24 cellular contexts compared by ENCODE assay signal in the genomic region with DNA sequence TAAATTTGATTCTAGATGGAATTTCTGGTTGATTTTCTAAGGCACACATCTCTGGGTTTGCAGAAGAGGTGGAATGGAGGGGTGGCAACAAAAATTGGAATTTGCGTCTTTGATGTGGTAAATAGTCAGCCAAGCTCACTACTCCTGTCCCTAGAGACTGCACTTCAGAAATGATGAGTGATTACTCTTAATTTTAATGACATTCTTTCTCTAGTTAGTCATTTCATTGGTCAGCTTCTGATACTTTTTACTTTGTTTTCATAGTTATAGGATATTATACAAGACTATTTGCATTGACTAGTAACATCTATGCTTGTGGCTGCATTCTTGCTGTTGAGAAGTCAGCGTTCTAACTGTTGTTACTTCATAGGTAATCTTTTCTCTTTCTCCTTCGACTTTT.
DNase-seq lines count a peak whose midpoint lies in the region; ATAC-seq, FAIRE-seq and TF ChIP-seq lines count a peak whose summit lies in the region.
"Had no signal": no experiment of that assay in that cellular context is flagged by ENCODE, and none has a peak within 500 bp of the region (broad histone marks: within the 10 kb centered on the region; RNA-seq: fewer than 3 reads in every experiment).

No MANE protein-coding gene starts in this region.

- POLR2A ChIA-PET in PC-3 (lab: Charles Lee; ENCODE audit: unreplicated experiment), result no interaction called here

- no peak overlapping the region for H2AFZ ChIP-seq in PC-3 (ENCODE audit: low read length)
- H2AFZ ChIP-seq: PC-9 had no signal

- no peaks in the 10 kb centered on the region for H3K79me2 ChIP-seq in PC-3 (ENCODE audit: low read length)

- H3K9ac ChIP-seq in PC-3 (ENCODE audit: low read length), result no peak overlapping the region

- no peaks in the 10 kb centered on the region for H3K9me3 ChIP-seq in PC-3 (ENCODE audit: low read length)
- no peaks in the 10 kb centered on the region for H3K9me3 ChIP-seq in Peyer's patch
- H3K9me3 ChIP-seq in testis, result no peaks in the 10 kb centered on the region
- H3K9me3 ChIP-seq: tibial artery had no signal

- intact Hi-C loops in PC-3 (cut with micrococcal nuclease) (loop anchor here (1.0 kb wide), 1 partner anchor 15 kb away; no protein-coding TSS in a partner anchor), testis (cut with DNase I; ENCODE audit: low total_unique reads) (no loop called here)

- H3K9me2 ChIP-seq in PC-3 (replicated peaks; ENCODE audit: low read length), result no peaks in the 10 kb centered on the region

- H3K36me3 ChIP-seq in PC-3 (ENCODE audit: low read depth, low read length) (no peaks in the 10 kb centered on the region), bronchial epithelial cell (ENCODE audit: control insufficient read depth, insufficient read depth, low read length) (no peaks in the 10 kb centered on the region), Peyer's patch (no peaks in the 10 kb centered on the region), testis (ENCODE audit: low read depth, missing control alignments) (no peaks in the 10 kb centered on the region)
- H3K36me3 ChIP-seq: tibial artery had no signal

- no peaks in the 10 kb centered on the region for H3K27me3 ChIP-seq in PC-3 (ENCODE audit: low read length)
- no peaks in the 10 kb centered on the region for H3K27me3 ChIP-seq in bronchial epithelial cell (ENCODE audit: control insufficient read depth, insufficient read depth, low read length)
- no peaks in the 10 kb centered on the region for H3K27me3 ChIP-seq in Peyer's patch
- H3K27me3 ChIP-seq in testis, result no peaks in the 10 kb centered on the region
- H3K27me3 ChIP-seq: tibial artery had no signal

- TF ChIP-seq POLR2A in Peyer's patch (IDR thresholded peaks at IDR 0.05), result no peak
- no peak for TF ChIP-seq POLR2A in testis (IDR thresholded peaks at IDR 0.05)

- 0 out of 2 replicates have a peak overlapping the region, but pooled peaks have one; percentile 29 for H3K4me2 ChIP-seq in PC-3 (ENCODE audit: low read length)
- H3K4me2 ChIP-seq: PC-9 had no signal

- no peaks in the 10 kb centered on the region for H4K20me1 ChIP-seq in PC-3 (ENCODE audit: low read length)

- BruUV-seq in PC-3 (replicated peaks; lab: Mats Ljungman, UMichigan), result no TSS peak

- DNase-seq in Daoy (ENCODE audit: low read depth) (peak; percentile 68), PC-3 (peak; percentile 71), bronchial epithelial cell (ENCODE audit: low read depth) (peak; percentile 28), renal cortical epithelial cell (ENCODE audit: low read depth) (peak; percentile 34), Peyer's patch (no peak), AG08396 (ENCODE audit: low spot score) (no peak), testis (no peak)
- DNase-seq: activated CD8-positive, alpha-beta T cell treated with anti-CD3 and anti-CD28 coated beads for 36 hours; activated naive CD4-positive, alpha-beta T cell; activated T-cell treated with anti-CD3 and anti-CD28 coated beads, Interleukin-2, amount 50 U/mL, for 1 hour; DMS79; effector CD8-positive, alpha-beta T cell; glutamatergic neuron; NCI-H1694; NCI-H226; nephron progenitor cell; PC-9; posterior cingulate gyrus; stimulated activated CD4-positive, alpha-beta T cell treated with anti-CD3 and anti-CD28 coated beads, Interleukin-2, amount 100 ng/mL, for 24 hours; stimulated activated naive CD4-positive, alpha-beta T cell; tibial artery had no signal

- CTCF ChIA-PET in PC-3 (lab: Charles Lee), result no interaction called here

- no peak for TF ChIP-seq CTCF in PC-3 (conservative IDR thresholded peaks at IDR 0.05; ENCODE audit: low read depth, low read length)
- TF ChIP-seq CTCF in bronchial epithelial cell (IDR thresholded peaks at IDR 0.05; ENCODE audit: insufficient read depth, low read length, severe bottlenecking), result no peak
- no peak for TF ChIP-seq CTCF in Peyer's patch (IDR thresholded peaks at IDR 0.05)
- TF ChIP-seq CTCF in testis (IDR thresholded peaks at IDR 0.05), result no peak

- H3F3A ChIP-seq in PC-3 (ENCODE audit: low read length, unreplicated experiment), result no peaks in the 10 kb centered on the region

- H3K4me3 ChIP-seq in PC-3 (ENCODE audit: low read length) (no peak overlapping the region), bronchial epithelial cell (ENCODE audit: low read depth, low read length) (no peak overlapping the region), Peyer's patch (no peak overlapping the region), testis (no peak overlapping the region)
- H3K4me3 ChIP-seq: PC-9, tibial artery had no signal

- ATAC-seq in PC-3 (peak; percentile 95), HG03159 (IDR thresholded peaks at IDR 0.05; ENCODE audit: unreplicated experiment) (no peak)
- ATAC-seq: activated CD8-positive, alpha-beta T cell treated with anti-CD3 and anti-CD28 coated beads for 36 hours; esophagus mucosa; HCT116 had no signal

- no peak for FAIRE-seq in bronchial epithelial cell (lab: Jason Lieb, UNC)

- H3K4me1 ChIP-seq in PC-3 (ENCODE audit: insufficient read depth, low read length), result peaks cover 8% of the 10 kb centered on the region; the same call in 1 of the 2 replicates
- no peaks in the 10 kb centered on the region for H3K4me1 ChIP-seq in Peyer's patch
- no peaks in the 10 kb centered on the region for H3K4me1 ChIP-seq in testis

- WGBS in testis, 2 donors, result 93% methylated on average over 3 of the region's 3 CpGs

- H3K27ac ChIP-seq in PC-3 (ENCODE audit: low read length), result no peak overlapping the region
- H3K27ac ChIP-seq in Peyer's patch, result no peak overlapping the region
- H3K27ac ChIP-seq in testis, result no peak overlapping the region
- H3K27ac ChIP-seq: PC-9 had no signal

Comparison
In these comparisons a context has a peak if more than half of its experiments do, and no peak if none do; other contexts are left out.
1. DNase-seq: peak in Daoy (single experiment), PC-3 (single experiment), bronchial epithelial cell (single experiment) and renal cortical epithelial cell (single experiment); none in Peyer's patch (0 of 3), AG08396 (single experiment) and testis (single experiment).